In the genomic region with DNA sequence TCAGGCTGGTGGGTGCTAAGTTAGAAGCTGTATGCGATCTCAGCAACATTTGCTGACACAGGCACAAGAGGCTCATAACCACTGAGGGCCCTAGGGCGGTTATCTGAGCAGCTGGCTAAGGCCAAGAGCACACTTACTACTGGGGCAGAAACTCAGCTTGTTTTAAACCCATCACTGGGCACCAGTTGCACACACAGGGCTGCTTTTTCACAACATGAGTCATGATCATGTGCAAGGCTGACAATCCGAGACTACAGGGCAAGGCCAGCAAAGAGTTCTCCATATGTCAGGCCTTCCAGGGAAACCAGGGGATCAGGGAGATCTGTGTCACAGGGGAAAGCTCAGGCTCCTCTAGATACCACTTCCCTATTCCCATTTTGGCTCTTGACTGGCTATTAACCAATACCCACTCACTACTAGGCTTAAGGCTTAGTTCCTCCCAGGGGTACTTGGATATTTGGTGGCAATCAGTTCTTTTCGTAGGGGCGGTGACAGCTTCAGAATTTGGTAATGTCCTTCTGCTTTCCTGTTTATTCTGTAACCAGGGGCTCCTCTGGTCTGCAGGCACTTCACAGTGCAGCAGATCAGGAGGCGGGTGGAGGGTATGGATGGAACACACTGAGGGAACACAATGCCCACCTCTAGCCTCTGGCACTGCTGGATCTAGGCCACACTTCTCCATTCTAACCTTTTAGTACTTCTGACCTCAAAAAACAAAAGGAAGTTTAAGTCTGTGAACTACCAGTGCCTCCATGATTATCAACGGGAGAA, we compare ENCODE assay signal across 10 cellular contexts. TPM values are rescaled to one million over a fixed set of nuclear protein-coding genes. Genes with fewer than 3 reads are reported as not detected.
DNase-seq lines count a peak whose midpoint lies in the region; ATAC-seq and TF ChIP-seq lines count a peak whose summit lies in the region.
"Had no signal": no experiment of that assay in that cellular context is flagged by ENCODE, and none has a peak within 500 bp of the region (broad histone marks: within the 10 kb centered on the region; RNA-seq: fewer than 3 reads in every experiment).

No MANE protein-coding gene starts in this region.

- DNase-seq in DMS 273 (lab: John Stamatoyannopoulos, UW; ENCODE audit: unreplicated experiment) (peak; percentile 90), SIG-M5 treated with dmso at 0.1 percent for 504 hours (lab: John Stamatoyannopoulos, UW; ENCODE audit: unreplicated experiment) (peak; percentile 98), fibroblast of the conjunctiva (ENCODE audit: low read depth) (peak; percentile 37), osteocyte (ENCODE audit: extremely low spot score, unreplicated experiment) (no peak), activated gamma-delta T cell treated with Interleukin-2 at 50 U/mL for 16 hours (no peak), NCI-H2107 treated with DMSO at 0.1 percent for 48 hours (lab: John Stamatoyannopoulos, UW; ENCODE audit: unreplicated experiment) (no peak)
- DNase-seq in stimulated activated CD4-positive, alpha-beta T cell treated with anti-CD3 and anti-CD28 coated beads, Interleukin-2, amount 100 ng/mL, for 24 hours: no peak
- DNase-seq in stimulated activated naive B cell treated with anti-CD40 and anti-IgM and Interleukin-4, amounts not matched to agents 10 μg/mL and 1 μg/mL and 100 μg/mL, for 72 hours: no peak
- DNase-seq: H7, NCI-H1436 had no signal

- H3K36me3 Mint-ChIP-seq in osteocyte (ENCODE audit: unreplicated experiment): peaks cover 58% of the 10 kb centered on the region
- H3K36me3 Mint-ChIP-seq in stimulated activated naive B cell treated with anti-CD40 and anti-IgM and Interleukin-4, amounts not matched to agents 10 μg/mL and 1 μg/mL and 100 μg/mL, for 72 hours: peaks cover 42 to 68% of the 10 kb centered on the region in 2 donors

- no peak overlapping the region for H3K4me3 Mint-ChIP-seq in osteocyte (ENCODE audit: unreplicated experiment)
- no peak overlapping the region for H3K4me3 Mint-ChIP-seq in stimulated activated naive B cell treated with anti-CD40 and anti-IgM and Interleukin-4, amounts not matched to agents 10 μg/mL and 1 μg/mL and 100 μg/mL, for 72 hours

- H3K27me3 Mint-ChIP-seq in osteocyte (ENCODE audit: unreplicated experiment): no peaks in the 10 kb centered on the region
- H3K27me3 Mint-ChIP-seq in stimulated activated naive B cell treated with anti-CD40 and anti-IgM and Interleukin-4, amounts not matched to agents 10 μg/mL and 1 μg/mL and 100 μg/mL, for 72 hours: no peaks in the 10 kb centered on the region

- H3K9me3 Mint-ChIP-seq in osteocyte (ENCODE audit: unreplicated experiment): no peaks in the 10 kb centered on the region
- peaks cover 0 to 4% of the 10 kb centered on the region in 2 donors for H3K9me3 Mint-ChIP-seq in stimulated activated naive B cell treated with anti-CD40 and anti-IgM and Interleukin-4, amounts not matched to agents 10 μg/mL and 1 μg/mL and 100 μg/mL, for 72 hours

- ATAC-seq in stimulated activated naive B cell treated with anti-CD40 and anti-IgM and Interleukin-4, amounts not matched to agents 10 μg/mL and 1 μg/mL and 100 μg/mL, for 72 hours (replicated peaks): no peak

- peaks cover 17% of the 10 kb centered on the region for H3K4me1 Mint-ChIP-seq in osteocyte (ENCODE audit: unreplicated experiment)
- no peaks in the 10 kb centered on the region for H3K4me1 Mint-ChIP-seq in stimulated activated naive B cell treated with anti-CD40 and anti-IgM and Interleukin-4, amounts not matched to agents 10 μg/mL and 1 μg/mL and 100 μg/mL, for 72 hours

- H3K27ac Mint-ChIP-seq in osteocyte (ENCODE audit: unreplicated experiment): peak overlapping the region; percentile 84
- H3K27ac Mint-ChIP-seq in stimulated activated naive B cell treated with anti-CD40 and anti-IgM and Interleukin-4, amounts not matched to agents 10 μg/mL and 1 μg/mL and 100 μg/mL, for 72 hours: no peak overlapping the region

- TF ChIP-seq CTCF in osteocyte (IDR thresholded peaks at IDR 0.05): no peak

RNA-seq across cellular contexts. Expression of a gene that starts 44.9 kb away (rescaled TPM):
- total RNA-seq in osteocyte: 20.8 and 21.4 TPM in 2 replicates

Comparison
In these comparisons a context has a peak if more than half of its experiments do, and no peak if none do; other contexts are left out.
1. DNase-seq: peak in DMS 273 (single experiment), SIG-M5 treated with dmso at 0.1 percent for 504 hours (single experiment) and fibroblast of the conjunctiva (single experiment); none in osteocyte (single experiment), stimulated activated CD4-positive, alpha-beta T cell treated with anti-CD3 and anti-CD28 coated beads, Interleukin-2, amount 100 ng/mL, for 24 hours (0 of 2), stimulated activated naive B cell treated with anti-CD40 and anti-IgM and Interleukin-4, amounts not matched to agents 10 μg/mL and 1 μg/mL and 100 μg/mL, for 72 hours (single experiment), activated gamma-delta T cell treated with Interleukin-2 at 50 U/mL for 16 hours (single experiment) and NCI-H2107 treated with DMSO at 0.1 percent for 48 hours (single experiment).